ENCODE assay signal across 17 cellular contexts in genomic region chr16:44655-45054, GRCh38.
"Had no signal": no experiment of that assay in that cellular context is flagged by ENCODE, and none has a peak within 500 bp of the region (broad histone marks: within the 10 kb centered on the region; RNA-seq: fewer than 3 reads in every experiment).

No MANE protein-coding gene starts in this region.

- H3K27ac ChIP-seq: dorsolateral prefrontal cortex, gastrocnemius medialis, lower lobe of right lung, psoas muscle, sigmoid colon, thoracic aorta, tibial nerve, upper lobe of left lung had no signal

- ATAC-seq: gastrocnemius medialis; left ventricle myocardium superior; lower lobe of right lung; psoas muscle; right cardiac atrium; stimulated activated memory B cell treated with anti-CD40 and anti-IgM and Interleukin-4, amounts not matched to agents 10 μg/mL and 1 μg/mL and 100 μg/mL, for 72 hours; stimulated activated naive CD8-positive, alpha-beta T cell treated with anti-CD3 and anti-CD28 coated beads, Interleukin-15, Interleukin-2, amounts not matched to agents 100 U/mL and 50 U/mL, for 24 hours had no signal

- DNase-seq: dorsolateral prefrontal cortex; effector CD4-positive, alpha-beta T cell; gastrocnemius medialis; left ventricle myocardium superior; lower lobe of right lung; nephron progenitor cell; nucleus accumbens; psoas muscle; right cardiac atrium; sigmoid colon; stimulated activated CD4-positive, alpha-beta T cell treated with anti-CD3 and anti-CD28 coated beads, Interleukin-2, amount 100 ng/mL, for 24 hours; stimulated activated CD4-positive, alpha-beta T cell treated with anti-CD3 and anti-CD28 coated beads, Interleukin-4, amount 100 ng/mL, for 4 hours; stimulated activated naive CD8-positive, alpha-beta T cell treated with anti-CD3 and anti-CD28 coated beads, Interleukin-15, Interleukin-2, amounts not matched to agents 100 U/mL and 50 U/mL, for 24 hours had no signal

- H3K27me3 Mint-ChIP-seq: stimulated activated memory B cell treated with anti-CD40 and anti-IgM and Interleukin-4, amounts not matched to agents 10 μg/mL and 1 μg/mL and 100 μg/mL, for 72 hours had no signal

- H3K4me3 Mint-ChIP-seq: nephron progenitor cell; stimulated activated memory B cell treated with anti-CD40 and anti-IgM and Interleukin-4, amounts not matched to agents 10 μg/mL and 1 μg/mL and 100 μg/mL, for 72 hours had no signal

- H3K9me3 Mint-ChIP-seq: stimulated activated memory B cell treated with anti-CD40 and anti-IgM and Interleukin-4, amounts not matched to agents 10 μg/mL and 1 μg/mL and 100 μg/mL, for 72 hours had no signal
